In the genomic region with DNA sequence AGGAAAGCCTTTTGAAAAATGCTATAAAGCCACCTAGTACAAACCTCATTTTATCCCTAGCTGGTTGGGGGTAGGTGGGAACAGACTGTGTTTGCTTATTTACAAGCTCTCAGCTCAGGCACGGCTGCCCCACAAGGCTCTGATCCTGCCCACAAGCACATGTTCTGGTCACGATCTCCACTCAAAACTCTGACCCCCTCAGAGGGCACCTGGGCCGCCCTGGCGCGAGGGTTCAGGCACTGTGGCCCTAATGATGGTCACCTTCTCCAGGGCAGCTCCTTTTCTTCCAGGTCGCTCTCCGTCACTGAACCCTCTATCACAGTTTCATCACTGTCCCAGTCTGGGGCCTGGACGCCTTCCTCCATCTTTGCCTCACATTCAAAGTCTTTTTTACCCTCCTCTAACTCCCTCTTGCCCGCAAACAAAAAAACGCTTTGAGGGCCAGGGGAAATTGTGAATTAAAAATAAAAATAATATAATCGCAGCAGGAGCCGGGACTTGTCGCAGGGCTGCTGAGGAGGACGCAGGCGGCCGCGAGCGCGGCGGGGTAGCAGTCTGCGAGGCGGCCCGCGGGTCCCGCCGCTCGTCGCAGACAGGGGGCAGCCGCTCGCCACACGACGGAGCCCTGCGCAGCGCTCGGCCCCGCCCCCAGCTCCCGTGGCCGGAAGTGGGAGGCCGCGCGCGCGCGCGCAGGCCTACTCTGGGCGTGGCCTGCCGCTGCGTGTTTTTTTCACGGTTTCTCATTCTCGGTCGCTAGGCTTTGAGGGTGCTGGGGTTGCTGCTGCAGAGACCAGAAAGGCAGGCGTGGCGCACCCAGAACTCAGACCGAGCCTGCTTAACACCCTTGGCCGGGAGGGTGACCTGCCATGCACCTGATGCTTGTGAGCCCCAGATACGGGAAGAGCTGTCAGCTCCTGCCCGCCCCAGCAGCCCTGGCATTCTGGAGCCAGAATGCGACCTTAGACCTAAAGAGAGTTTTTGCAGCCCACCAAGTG, we compare ENCODE assay signal across 1 cellular context.
A peak's percentile ranks its signal among the peaks of the same experiment; 100 is the strongest.
TF ChIP-seq lines count a peak whose summit lies in the region.

TSS of gene ANKRD31 (minus strand) at position 557 of the 995 bp plus-strand sequence. CDS start at position 365, 192 bp downstream.

TF ChIP-seq in HepG2, 621 proteins besides CTCF, POLR2A, EP300 and RAD21 (continued from another document and continues in another):
- TF ChIP-seq ZFP41 (CRISPR knock-in tag; IDR thresholded peaks at IDR 0.05; ENCODE audit: borderline replicate concordance) = no peak
- no peak for TF ChIP-seq RAD51 (IDR thresholded peaks at IDR 0.05; ENCODE audit: borderline replicate concordance)
- TF ChIP-seq, protein P1, sequence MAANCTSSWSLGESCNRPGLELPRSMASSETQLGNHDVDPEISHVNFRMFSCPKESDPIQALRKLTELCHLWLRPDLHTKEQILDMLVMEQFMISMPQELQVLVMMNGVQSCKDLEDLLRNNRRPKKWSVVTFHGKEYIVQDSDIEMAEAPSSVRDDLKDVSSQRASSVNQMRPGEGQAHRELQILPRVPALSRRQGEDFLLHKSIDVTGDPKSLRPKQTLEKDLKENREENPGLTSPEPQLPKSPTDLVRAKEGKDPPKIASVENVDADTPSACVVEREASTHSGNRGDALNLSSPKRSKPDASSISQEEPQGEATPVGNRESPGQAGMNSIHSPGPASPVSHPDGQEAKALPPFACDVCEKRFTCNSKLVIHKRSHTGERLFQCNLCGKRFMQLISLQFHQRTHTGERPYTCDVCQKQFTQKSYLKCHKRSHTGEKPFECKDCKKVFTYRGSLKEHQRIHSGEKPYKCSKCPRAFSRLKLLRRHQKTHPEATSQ (CRISPR knock-in tag; IDR thresholded peaks at IDR 0.05; ENCODE audit: borderline replicate concordance) = 0 out of 2 replicates have a peak, but pooled peaks have one; percentile 44
- TF ChIP-seq ZNF136 (CRISPR knock-in tag; IDR thresholded peaks at IDR 0.05; ENCODE audit: low read depth) = no peak
- no peak for TF ChIP-seq FOXO1 (CRISPR knock-in tag; IDR thresholded peaks at IDR 0.05)
- no peak for TF ChIP-seq ZNF329 (CRISPR knock-in tag; IDR thresholded peaks at IDR 0.05; ENCODE audit: low read depth)
- TF ChIP-seq ZNF547 (CRISPR knock-in tag; IDR thresholded peaks at IDR 0.05) = peak; percentile 67
- no peak for TF ChIP-seq PAX8 (CRISPR knock-in tag; IDR thresholded peaks at IDR 0.05; ENCODE audit: borderline replicate concordance)
- no peak for TF ChIP-seq SP1 (IDR thresholded peaks at IDR 0.05)
- TF ChIP-seq SP1 (CRISPR knock-in tag; IDR thresholded peaks at IDR 0.05) = peak; percentile 95
- TF ChIP-seq FOSL1 (CRISPR knock-in tag; IDR thresholded peaks at IDR 0.05; ENCODE audit: borderline replicate concordance) = no peak
- no peak for TF ChIP-seq ZNF101 (CRISPR knock-in tag; IDR thresholded peaks at IDR 0.05; ENCODE audit: borderline replicate concordance, low read depth)
- TF ChIP-seq EHMT2 (IDR thresholded peaks at IDR 0.05; ENCODE audit: borderline replicate concordance, low read depth, low read length) = no peak
- no peak for TF ChIP-seq NCOR1 (IDR thresholded peaks at IDR 0.05; ENCODE audit: borderline replicate concordance, low read length)
- TF ChIP-seq GABPB1 (CRISPR knock-in tag; IDR thresholded peaks at IDR 0.05) = peak; percentile 93
- TF ChIP-seq KDM2A (CRISPR knock-in tag; IDR thresholded peaks at IDR 0.05; ENCODE audit: borderline replicate concordance, low read depth) = peak; percentile 73; the same call in 1 of the 2 replicates
- peak; percentile 56; the same call in 1 of the 2 replicates for TF ChIP-seq GFI1 (CRISPR knock-in tag; IDR thresholded peaks at IDR 0.05; ENCODE audit: borderline replicate concordance)
- no peak for TF ChIP-seq ZNF143 (CRISPR knock-in tag; IDR thresholded peaks at IDR 0.05)
- TF ChIP-seq SETDB1 (CRISPR knock-in tag; IDR thresholded peaks at IDR 0.05; ENCODE audit: borderline replicate concordance) = no peak
- TF ChIP-seq SPEN (CRISPR knock-in tag; IDR thresholded peaks at IDR 0.05; ENCODE audit: low read depth) = peak; percentile 83; the same call in 1 of the 2 replicates
- TF ChIP-seq, protein P2, sequence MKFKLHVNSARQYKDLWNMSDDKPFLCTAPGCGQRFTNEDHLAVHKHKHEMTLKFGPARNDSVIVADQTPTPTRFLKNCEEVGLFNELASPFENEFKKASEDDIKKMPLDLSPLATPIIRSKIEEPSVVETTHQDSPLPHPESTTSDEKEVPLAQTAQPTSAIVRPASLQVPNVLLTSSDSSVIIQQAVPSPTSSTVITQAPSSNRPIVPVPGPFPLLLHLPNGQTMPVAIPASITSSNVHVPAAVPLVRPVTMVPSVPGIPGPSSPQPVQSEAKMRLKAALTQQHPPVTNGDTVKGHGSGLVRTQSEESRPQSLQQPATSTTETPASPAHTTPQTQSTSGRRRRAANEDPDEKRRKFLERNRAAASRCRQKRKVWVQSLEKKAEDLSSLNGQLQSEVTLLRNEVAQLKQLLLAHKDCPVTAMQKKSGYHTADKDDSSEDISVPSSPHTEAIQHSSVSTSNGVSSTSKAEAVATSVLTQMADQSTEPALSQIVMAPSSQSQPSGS (CRISPR knock-in tag; IDR thresholded peaks at IDR 0.05) = no peak
- no peak for TF ChIP-seq ZNF724P (CRISPR knock-in tag; IDR thresholded peaks at IDR 0.05; ENCODE audit: borderline replicate concordance)
- TF ChIP-seq GATAD2A (CRISPR knock-in tag; IDR thresholded peaks at IDR 0.05) = peak; percentile 74
- no peak for TF ChIP-seq MBNL3 (CRISPR knock-in tag; conservative IDR thresholded peaks at IDR 0.05)
- no peak for TF ChIP-seq ZNF343 (CRISPR knock-in tag; IDR thresholded peaks at IDR 0.05)
- TF ChIP-seq TGIF2 (CRISPR knock-in tag; IDR thresholded peaks at IDR 0.05) = peak; percentile 16; the same call in 1 of the 2 replicates
- peak; percentile 34; the same call in 1 of the 2 replicates for TF ChIP-seq ZNF616 (CRISPR knock-in tag; IDR thresholded peaks at IDR 0.05; ENCODE audit: low read depth)
- no peak for TF ChIP-seq MLXIP (CRISPR knock-in tag; IDR thresholded peaks at IDR 0.05; ENCODE audit: borderline replicate concordance)
- peak; percentile 48; the same call in 1 of the 2 replicates for TF ChIP-seq YEATS2 (CRISPR knock-in tag; IDR thresholded peaks at IDR 0.05; ENCODE audit: borderline replicate concordance)
- TF ChIP-seq ZNF431 (CRISPR knock-in tag; IDR thresholded peaks at IDR 0.05; ENCODE audit: borderline replicate concordance, low read depth) = peak; percentile 66; the same call in 1 of the 2 replicates
- peak; percentile 52; the same call in 1 of the 2 replicates for TF ChIP-seq DNMT1 (CRISPR knock-in tag; IDR thresholded peaks at IDR 0.05)
- no peak for TF ChIP-seq SSRP1 (CRISPR knock-in tag; IDR thresholded peaks at IDR 0.05)
- peak; percentile 79 for TF ChIP-seq STAG1 (CRISPR knock-in tag; IDR thresholded peaks at IDR 0.05)
- no peak for TF ChIP-seq FOXK2 (IDR thresholded peaks at IDR 0.05)
- TF ChIP-seq PHF8 (CRISPR knock-in tag; IDR thresholded peaks at IDR 0.05) = peak; percentile 75
- peak; percentile 85 for TF ChIP-seq ZNF687 (CRISPR knock-in tag; IDR thresholded peaks at IDR 0.05)
- peak; percentile 65; the same call in 1 of the 2 replicates for TF ChIP-seq NR2C2 (CRISPR knock-in tag; IDR thresholded peaks at IDR 0.05; ENCODE audit: borderline replicate concordance)
- peak; percentile 33; the same call in 1 of the 2 replicates for TF ChIP-seq ZNF350 (CRISPR knock-in tag; IDR thresholded peaks at IDR 0.05; ENCODE audit: borderline replicate concordance, low read depth)
- no peak for TF ChIP-seq NFRKB (IDR thresholded peaks at IDR 0.05)
- TF ChIP-seq ZNF839 (CRISPR knock-in tag; IDR thresholded peaks at IDR 0.05; ENCODE audit: borderline replicate concordance) = peak; percentile 21; the same call in 1 of the 2 replicates
- no peak for TF ChIP-seq ZNF282 (IDR thresholded peaks at IDR 0.05; ENCODE audit: partially characterized antibody)
- no peak for TF ChIP-seq REXO4 (CRISPR knock-in tag; IDR thresholded peaks at IDR 0.05; ENCODE audit: borderline replicate concordance)
- TF ChIP-seq PHF20 (CRISPR knock-in tag; IDR thresholded peaks at IDR 0.05) = peak; percentile 62
- TF ChIP-seq NONO (IDR thresholded peaks at IDR 0.05) = no peak
- no peak for TF ChIP-seq NONO (CRISPR knock-in tag; conservative IDR thresholded peaks at IDR 0.05)
- TF ChIP-seq HNF4G (IDR thresholded peaks at IDR 0.05; ENCODE audit: borderline replicate concordance, low read depth, low read length) = no peak
- 0 out of 2 replicates have a peak, but pooled peaks have one; percentile 48 for TF ChIP-seq HNF4G (CRISPR knock-in tag; IDR thresholded peaks at IDR 0.05; ENCODE audit: borderline replicate concordance, low read depth)
- no peak for TF ChIP-seq MAF1 (CRISPR knock-in tag; IDR thresholded peaks at IDR 0.05; ENCODE audit: borderline replicate concordance)
- TF ChIP-seq ZNF333 (CRISPR knock-in tag; IDR thresholded peaks at IDR 0.05; ENCODE audit: borderline replicate concordance) = 0 out of 2 replicates have a peak, but pooled peaks have one; percentile 42
- no peak for TF ChIP-seq HMG20B (CRISPR knock-in tag; conservative IDR thresholded peaks at IDR 0.05)
- TF ChIP-seq KLF6 (CRISPR knock-in tag; IDR thresholded peaks at IDR 0.05) = 0 out of 2 replicates have a peak, but pooled peaks have one; percentile 67
- TF ChIP-seq ZGPAT (CRISPR knock-in tag; IDR thresholded peaks at IDR 0.05) = peak; percentile 38; the same call in 1 of the 2 replicates
- TF ChIP-seq ZNF337 (CRISPR knock-in tag; IDR thresholded peaks at IDR 0.05; ENCODE audit: borderline replicate concordance, low read depth) = 0 out of 2 replicates have a peak, but pooled peaks have one; percentile 36
